17 cellular contexts compared by ENCODE assay signal in the genomic region with DNA sequence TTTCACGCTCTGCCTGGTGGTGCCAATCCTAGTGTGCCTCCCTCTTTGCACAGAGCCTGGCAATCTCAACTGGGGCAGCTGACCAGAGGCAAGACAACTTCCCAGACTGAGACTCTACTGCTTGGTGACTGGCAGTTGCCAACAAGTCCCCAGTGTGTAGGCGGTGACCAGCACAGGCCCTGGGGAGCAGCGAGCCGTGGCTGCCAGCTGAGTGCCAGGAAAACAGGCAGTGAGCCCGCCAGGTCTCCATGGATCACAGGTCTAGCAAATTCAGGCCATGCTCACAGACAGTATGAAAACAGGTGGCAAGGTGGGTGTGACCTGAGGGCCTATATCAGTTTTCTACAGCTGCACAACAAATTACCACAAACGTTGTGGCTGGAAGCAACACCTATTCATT.
"Had no signal": no experiment of that assay in that cellular context is flagged by ENCODE, and none has a peak within 500 bp of the region (broad histone marks: within the 10 kb centered on the region; RNA-seq: fewer than 3 reads in every experiment).

No MANE protein-coding gene starts in this region.

- H3K27me3 ChIP-seq: ovary, right lobe of liver, testis, transverse colon had no signal

- ATAC-seq: esophagus mucosa; naive thymus-derived CD4-positive, alpha-beta T cell; stimulated activated naive CD8-positive, alpha-beta T cell treated with anti-CD3 and anti-CD28 coated beads, Interleukin-15, amount 100 ng/mL, for 72 hours had no signal

- H3K4me3 ChIP-seq: ovary, right lobe of liver, testis, transverse colon had no signal

- DNase-seq: effector memory CD4-positive, alpha-beta T cell; foreskin fibroblast; immature natural killer cell; naive thymus-derived CD4-positive, alpha-beta T cell; nucleus accumbens; ovary; retina; right lobe of liver; stimulated activated CD4-positive, alpha-beta T cell treated with anti-CD3 and anti-CD28 coated beads, Interleukin-2, amount 100 ng/mL, for 24 hours; stimulated activated CD4-positive, alpha-beta T cell treated with anti-CD3 and anti-CD28 coated beads, Interleukin-4, amount 100 ng/mL, for 4 hours; stimulated activated naive B cell treated with anti-CD40 and anti-IgM and Interleukin-4, amounts not matched to agents 10 μg/mL and 1 μg/mL and 100 μg/mL, for 72 hours; stimulated activated naive CD8-positive, alpha-beta T cell treated with anti-CD3 and anti-CD28 coated beads, Interleukin-15, amount 100 ng/mL, for 72 hours; transverse colon had no signal

- H3K4me3 Mint-ChIP-seq: immature natural killer cell; naive thymus-derived CD4-positive, alpha-beta T cell; neural crest cell; stimulated activated naive B cell treated with anti-CD40 and anti-IgM and Interleukin-4, amounts not matched to agents 10 μg/mL and 1 μg/mL and 100 μg/mL, for 72 hours; stimulated activated naive CD8-positive, alpha-beta T cell treated with anti-CD3 and anti-CD28 coated beads, Interleukin-15, amount 100 ng/mL, for 72 hours had no signal

- H3K27ac ChIP-seq: ovary, right lobe of liver, testis, transverse colon had no signal

- H3K27ac Mint-ChIP-seq: immature natural killer cell; naive thymus-derived CD4-positive, alpha-beta T cell; progenitor cell of endocrine pancreas; stimulated activated naive B cell treated with anti-CD40 and anti-IgM and Interleukin-4, amounts not matched to agents 10 μg/mL and 1 μg/mL and 100 μg/mL, for 72 hours; stimulated activated naive CD8-positive, alpha-beta T cell treated with anti-CD3 and anti-CD28 coated beads, Interleukin-15, amount 100 ng/mL, for 72 hours had no signal

- H3K4me1 Mint-ChIP-seq: naive thymus-derived CD4-positive, alpha-beta T cell; stimulated activated naive CD8-positive, alpha-beta T cell treated with anti-CD3 and anti-CD28 coated beads, Interleukin-15, amount 100 ng/mL, for 72 hours had no signal

- H3K36me3 ChIP-seq: ovary had no signal

- H3K4me1 ChIP-seq: right lobe of liver, transverse colon had no signal

- H3K27me3 Mint-ChIP-seq: naive thymus-derived CD4-positive, alpha-beta T cell; progenitor cell of endocrine pancreas; stimulated activated naive B cell treated with anti-CD40 and anti-IgM and Interleukin-4, amounts not matched to agents 10 μg/mL and 1 μg/mL and 100 μg/mL, for 72 hours; stimulated activated naive CD8-positive, alpha-beta T cell treated with anti-CD3 and anti-CD28 coated beads, Interleukin-15, amount 100 ng/mL, for 72 hours had no signal

- H3K9me3 Mint-ChIP-seq: immature natural killer cell had no signal

- H3K9me3 ChIP-seq: ovary, right lobe of liver, testis, transverse colon had no signal
